ENCODE assay signal across 14 cellular contexts in genomic region chr5:109652096-109652495, GRCh38. TPM values are rescaled to one million over a fixed set of nuclear protein-coding genes. Genes with fewer than 3 reads are reported as not detected.
DNase-seq lines count a peak whose midpoint lies in the region; ATAC-seq and TF ChIP-seq lines count a peak whose summit lies in the region.
"Had no signal": no experiment of that assay in that cellular context is flagged by ENCODE, and none has a peak within 500 bp of the region (broad histone marks: within the 10 kb centered on the region; RNA-seq: fewer than 3 reads in every experiment).

No MANE protein-coding gene starts in this region.

- no peaks in the 10 kb centered on the region for H3K36me3 Mint-ChIP-seq in neural progenitor cell

- TF ChIP-seq CTCF in AG10803 (conservative IDR thresholded peaks at IDR 0.05; ENCODE audit: low read length): no peak
- no peak for TF ChIP-seq CTCF in choroid plexus epithelial cell (conservative IDR thresholded peaks at IDR 0.05; ENCODE audit: low read depth, low read length)
- no peak for TF ChIP-seq CTCF in neural progenitor cell (IDR thresholded peaks at IDR 0.05)
- no peak for TF ChIP-seq CTCF in esophagus squamous epithelium (IDR thresholded peaks at IDR 0.05)

- H3K9ac ChIP-seq in neural progenitor cell: no peak overlapping the region

- no peak overlapping the region for H3K4me2 ChIP-seq in neural progenitor cell

- H3K9me3 Mint-ChIP-seq in neural progenitor cell: no peaks in the 10 kb centered on the region
- H3K9me3 Mint-ChIP-seq: CD4-positive, alpha-beta T cell had no signal

- DNase-seq in AG10803 (ENCODE audit: low read depth) (peak; percentile 57), amniotic epithelial cell (ENCODE audit: low read depth) (peak; percentile 6), choroid plexus epithelial cell (ENCODE audit: low read depth) (peak; percentile 30), neural progenitor cell (ENCODE audit: low spot score) (no peak), kidney glomerular epithelial cell (lab: John Stamatoyannopoulos, UW) (no peak), esophagus squamous epithelium (lab: John Stamatoyannopoulos, UW) (no peak)
- DNase-seq: 8988T; C1 segment of cervical spinal cord; Calu3; CD4-positive, alpha-beta T cell; DMS 273 treated with DMSO at 0.1 percent for 48 hours had no signal

- peaks cover 25% of the 10 kb centered on the region for H3K4me1 Mint-ChIP-seq in neural progenitor cell

- H3K36me3 ChIP-seq in neural progenitor cell: no peaks in the 10 kb centered on the region
- H3K36me3 ChIP-seq in esophagus squamous epithelium: no peaks in the 10 kb centered on the region

- H3K27me3 Mint-ChIP-seq in neural progenitor cell (ENCODE audit: insufficient read depth, low read depth): no peaks in the 10 kb centered on the region

- no peak overlapping the region for H3K4me3 ChIP-seq in AG10803 (ENCODE audit: low read length)
- H3K4me3 ChIP-seq in choroid plexus epithelial cell (ENCODE audit: low read depth, low read length): no peak overlapping the region
- no peak overlapping the region for H3K4me3 ChIP-seq in neural progenitor cell
- H3K4me3 ChIP-seq in esophagus squamous epithelium: no peak overlapping the region

- H3K4me1 ChIP-seq in neural progenitor cell: peaks cover 6% of the 10 kb centered on the region
- H3K4me1 ChIP-seq in esophagus squamous epithelium: no peaks in the 10 kb centered on the region

- H3K27me3 ChIP-seq in neural progenitor cell (no peaks in the 10 kb centered on the region), esophagus squamous epithelium (no peaks in the 10 kb centered on the region)

- ATAC-seq in HG03460 (IDR thresholded peaks at IDR 0.05; ENCODE audit: unreplicated experiment) (no peak), GM19035 (IDR thresholded peaks at IDR 0.05; ENCODE audit: unreplicated experiment) (no peak)

- H3K79me2 ChIP-seq in neural progenitor cell (ENCODE audit: low read depth): no peaks in the 10 kb centered on the region

- H2AFZ ChIP-seq in neural progenitor cell (replicated peaks): peak overlapping the region; percentile 26

- H4K20me1 ChIP-seq in neural progenitor cell (ENCODE audit: low read depth): no peaks in the 10 kb centered on the region

- H3K9me3 ChIP-seq in neural progenitor cell (ENCODE audit: low read depth): no peaks in the 10 kb centered on the region
- no peaks in the 10 kb centered on the region for H3K9me3 ChIP-seq in esophagus squamous epithelium

- no peaks in the 10 kb centered on the region for H3F3A ChIP-seq in neural progenitor cell (ENCODE audit: low read depth)

- intact Hi-C loops in esophagus squamous epithelium (cut with DNase I): no loop called here

- no peak overlapping the region for H3K4me3 Mint-ChIP-seq in neural progenitor cell
- H3K4me3 Mint-ChIP-seq: B cell; CD4-positive, alpha-beta T cell had no signal

- 32 to 46% methylated on average over 1 of the region's 1 CpG for WGBS in esophagus squamous epithelium, 2 donors

- no peak for TF ChIP-seq POLR2A in esophagus squamous epithelium (IDR thresholded peaks at IDR 0.05)

- peak overlapping the region; percentile 40 for H3K27ac Mint-ChIP-seq in neural progenitor cell
- H3K27ac Mint-ChIP-seq: B cell; CD4-positive, alpha-beta T cell had no signal

- H3K27ac ChIP-seq in neural progenitor cell (no peak overlapping the region), esophagus squamous epithelium (no peak overlapping the region)

RNA-seq across cellular contexts. Expression of gene MAN2A1, which starts 37.6 kb away (rescaled TPM):
- total RNA-seq in neural progenitor cell (ENCODE audit: low replicate concordance): 103 and 130 TPM in 2 replicates
- total RNA-seq in esophagus squamous epithelium: 10 to 100 TPM; 27.4 to 40.1 (median 37.4) TPM

Comparison
In these comparisons a context has a peak if more than half of its experiments do, and no peak if none do; other contexts are left out.
1. DNase-seq: peak in AG10803 (single experiment), amniotic epithelial cell (single experiment) and choroid plexus epithelial cell (single experiment); none in neural progenitor cell (single experiment), kidney glomerular epithelial cell (single experiment) and esophagus squamous epithelium (single experiment).